In the genomic region with DNA sequence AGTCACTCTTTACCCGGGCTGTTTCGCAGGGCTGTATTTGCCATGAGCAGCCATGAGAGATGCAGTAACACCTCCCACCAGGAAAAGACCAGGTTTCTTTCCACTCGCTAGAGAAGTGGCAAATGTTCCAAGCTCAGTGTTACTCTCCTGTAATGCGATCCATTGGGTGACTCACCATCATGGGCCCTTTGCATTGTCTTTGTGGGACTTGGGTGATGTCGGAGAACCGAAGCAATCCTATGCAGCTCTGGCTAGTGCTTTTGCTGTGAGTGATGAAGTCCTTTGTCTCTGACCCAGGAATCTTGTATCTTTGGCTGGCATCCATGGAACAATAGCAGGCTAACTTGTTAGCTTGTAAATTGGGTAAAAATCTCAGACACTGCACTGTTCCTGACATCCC, we compare ENCODE assay signal across 25 cellular contexts. TPM values are rescaled to one million over a fixed set of nuclear protein-coding genes. Genes with fewer than 3 reads are reported as not detected.
"Had no signal": no experiment of that assay in that cellular context is flagged by ENCODE, and none has a peak within 500 bp of the region (broad histone marks: within the 10 kb centered on the region; RNA-seq: fewer than 3 reads in every experiment).

No MANE protein-coding gene starts in this region.

- H3K9ac ChIP-seq: neural progenitor cell had no signal

- H3K36me3 ChIP-seq: brain microvascular endothelial cell, esophagus muscularis mucosa, neural progenitor cell, prostate gland, right atrium auricular region, tibial nerve had no signal

- H3K4me1 ChIP-seq: neural progenitor cell, prostate gland, right atrium auricular region had no signal

- ATAC-seq: activated T-cell treated with anti-CD3 and anti-CD28 coated beads, Interleukin-2, amount 50 U/mL, for 4 hours; left ventricle myocardium superior; mucosa of descending colon had no signal

- DNase-seq: activated CD4-positive, alpha-beta T cell treated with anti-CD3 and anti-CD28 coated beads, Interleukin-2, amount 50 U/mL, for 1 hour; activated CD4-positive, CD25-positive, alpha-beta regulatory T cell treated with anti-CD3 and anti-CD28 coated beads, Interleukin-2, amount 50 U/mL, for 72 hours; activated CD8-positive, alpha-beta memory T cell treated with anti-CD3 and anti-CD28 coated beads, Interleukin-2, amount 50 U/mL, for 4 hours; activated naive CD4-positive, alpha-beta T cell treated with anti-CD3 and anti-CD28 coated beads for 36 hours; activated T-cell treated with anti-CD3 and anti-CD28 coated beads, Interleukin-2, amount 50 U/mL, for 4 hours; brain microvascular endothelial cell; cerebellar nuclear complex; cortex of kidney; left ventricle myocardium superior; mucosa of descending colon; naive B cell; stimulated activated CD4-positive, alpha-beta T cell treated with anti-CD3 and anti-CD28 coated beads, Interleukin-2, amount 100 ng/mL, for 24 hours; stimulated activated naive CD4-positive, alpha-beta T cell treated with Interleukin-2 at 50 U/mL for 16 hours; T-helper 1 cell; T-helper 9 cell had no signal

- H3K4me2 ChIP-seq: neural progenitor cell had no signal

- H2AFZ ChIP-seq: neural progenitor cell had no signal

- H3K4me3 ChIP-seq: esophagus muscularis mucosa, mucosa of descending colon, neural progenitor cell, prostate gland, right atrium auricular region, tibial nerve had no signal

- FAIRE-seq: endometrium had no signal

- H3K27me3 ChIP-seq: brain microvascular endothelial cell, right atrium auricular region, tibial nerve had no signal

- H3K27ac ChIP-seq: brain microvascular endothelial cell, esophagus muscularis mucosa, neural progenitor cell, prostate gland, right atrium auricular region, tibial nerve had no signal

- H3K9me3 ChIP-seq: mucosa of descending colon, prostate gland had no signal

RNA-seq across cellular contexts. Expression of gene GHRHR, which starts 40.0 kb away (rescaled TPM):
- total RNA-seq: activated naive CD4-positive, alpha-beta T cell treated with anti-CD3 and anti-CD28 coated beads for 36 hours; activated T-cell treated with anti-CD3 and anti-CD28 coated beads, Interleukin-2, amount 50 U/mL, for 4 hours; esophagus muscularis mucosa; fibroblast of villous mesenchyme; kidney epithelial cell; left ventricle myocardium superior; mucosa of descending colon; osteoblast; right atrium auricular region; subcutaneous adipose tissue; tibial nerve had no signal

RNA-seq across cellular contexts. Expression of gene ADCYAP1R1, which starts 48.4 kb away (rescaled TPM):
- total RNA-seq: activated naive CD4-positive, alpha-beta T cell treated with anti-CD3 and anti-CD28 coated beads for 36 hours; activated T-cell treated with anti-CD3 and anti-CD28 coated beads, Interleukin-2, amount 50 U/mL, for 4 hours; fibroblast of villous mesenchyme; kidney epithelial cell; osteoblast had no signal
